ENCODE assay signal across 10 cellular contexts in the genomic region with DNA sequence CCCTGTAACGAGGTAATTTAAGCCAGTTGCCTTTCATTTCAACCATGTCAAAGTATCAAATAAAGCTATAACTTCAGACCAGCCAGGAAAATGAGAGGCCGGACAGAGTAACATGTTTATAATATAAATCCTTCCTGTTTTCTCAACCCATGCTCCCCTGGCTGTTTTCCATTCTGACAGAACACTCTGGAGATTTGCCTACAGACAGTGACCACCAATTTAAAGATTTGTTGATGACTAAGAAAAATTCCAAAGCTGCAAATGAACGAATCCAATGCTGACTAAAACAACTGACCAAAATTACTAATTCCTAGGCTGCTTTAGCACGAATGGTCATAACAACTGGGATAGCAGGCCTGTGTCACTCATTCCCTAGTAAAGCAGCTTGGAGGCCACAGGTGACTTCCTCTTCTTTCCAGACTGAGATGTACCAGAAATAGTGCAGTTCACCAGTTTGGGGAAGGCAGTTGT.
DNase-seq lines count a peak whose midpoint lies in the region; ATAC-seq and TF ChIP-seq lines count a peak whose summit lies in the region.
"Had no signal": no experiment of that assay in that cellular context is flagged by ENCODE, and none has a peak within 500 bp of the region (broad histone marks: within the 10 kb centered on the region; RNA-seq: fewer than 3 reads in every experiment).

No MANE protein-coding gene starts in this region.

- no peak overlapping the region for H3K4me3 ChIP-seq in fibroblast of the aortic adventitia (ENCODE audit: low read depth, low read length)
- H3K4me3 ChIP-seq in gastrocnemius medialis: peak overlapping the region in 1 of 4 donors; percentile 30

- TF ChIP-seq POLR2A in gastrocnemius medialis (IDR thresholded peaks at IDR 0.05): no peak

- peak overlapping the region; percentile 89 to 96 (median 94) for H3K27ac ChIP-seq in gastrocnemius medialis

- DNase-seq in GM04503 (ENCODE audit: low read depth) (peak; percentile 95), SW480 (ENCODE audit: low spot score) (peak; percentile 54), fibroblast of the aortic adventitia (ENCODE audit: low read depth) (peak; percentile 97), gastrocnemius medialis (no peak), putamen (ENCODE audit: low spot score) (no peak), globus pallidus (ENCODE audit: low spot score) (no peak)
- DNase-seq: activated naive CD8-positive, alpha-beta T cell treated with anti-CD3 and anti-CD28 coated beads for 36 hours; NCI-H187 had no signal

- in situ Hi-C loops in gastrocnemius medialis (cut with MboI; ENCODE audit: low sequenced_read_pairs in 4 of 4): no loop called here

- H3K9me3 ChIP-seq in gastrocnemius medialis: no peaks in the 10 kb centered on the region

- H3K4me1 ChIP-seq in gastrocnemius medialis: peaks cover 72 to 81% of the 10 kb centered on the region in 2 donors

- peak; percentile 8 to 9 for ATAC-seq in gastrocnemius medialis
- no peak for ATAC-seq in HG02623 (IDR thresholded peaks at IDR 0.05; ENCODE audit: unreplicated experiment)
- ATAC-seq in HG02763 (IDR thresholded peaks at IDR 0.05; ENCODE audit: unreplicated experiment): no peak

- no peaks in the 10 kb centered on the region for H3K36me3 ChIP-seq in gastrocnemius medialis

- no peaks in the 10 kb centered on the region for H3K27me3 ChIP-seq in gastrocnemius medialis

- intact Hi-C loops in gastrocnemius medialis (cut with DNase I; ENCODE audit: low total_unique reads): loop anchor here (2.0 to 5.0 kb wide), 3 partner anchors 85 to 224 kb away; no protein-coding TSS in a partner anchor

- TF ChIP-seq CTCF in fibroblast of the aortic adventitia (IDR thresholded peaks at IDR 0.05; ENCODE audit: insufficient read depth, low read length) (no peak), gastrocnemius medialis (IDR thresholded peaks at IDR 0.05 in 4 of 5, conservative IDR thresholded peaks at IDR 0.05 in 1 of 5) (no peak)

Comparison
In these comparisons a context has a peak if more than half of its experiments do, and no peak if none do; other contexts are left out.
1. DNase-seq: peak in GM04503 (single experiment), SW480 (single experiment) and fibroblast of the aortic adventitia (single experiment); none in gastrocnemius medialis (0 of 2), putamen (single experiment) and globus pallidus (single experiment).
2. ATAC-seq: peak in gastrocnemius medialis (2 of 2); none in HG02623 (single experiment) and HG02763 (single experiment).